1 cellular context compared by ENCODE assay signal in the genomic region with DNA sequence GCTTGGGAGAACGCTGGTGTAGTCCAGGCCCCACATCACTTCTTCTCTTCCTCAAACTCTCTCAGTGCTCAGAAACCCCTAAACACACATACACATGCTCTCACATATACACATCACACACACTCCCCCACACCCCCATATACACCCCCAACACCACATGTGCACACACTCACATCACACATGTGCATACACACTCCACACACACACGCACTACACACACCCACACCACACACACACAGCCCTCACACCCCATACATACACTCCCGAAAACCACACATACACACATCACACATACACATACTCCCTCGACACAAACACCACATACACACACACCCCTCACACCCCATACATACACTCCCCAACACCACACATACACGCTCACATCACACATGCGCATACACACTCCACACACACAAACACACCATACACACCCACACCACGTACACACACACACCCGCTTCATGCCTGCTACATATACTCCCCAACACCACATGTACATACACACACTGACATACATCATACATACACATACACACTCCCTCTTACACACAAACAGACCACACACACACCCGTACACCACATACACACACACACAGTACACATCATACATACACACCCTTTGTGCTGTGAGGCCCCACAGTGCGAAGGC.
TF ChIP-seq lines count a peak whose summit lies in the region.

No MANE protein-coding gene starts in this region.

TF ChIP-seq in HEK293, 187 proteins besides CTCF, POLR2A, EP300 and RAD21 (continued from another document and continues in another):
- TF ChIP-seq, protein P1, sequence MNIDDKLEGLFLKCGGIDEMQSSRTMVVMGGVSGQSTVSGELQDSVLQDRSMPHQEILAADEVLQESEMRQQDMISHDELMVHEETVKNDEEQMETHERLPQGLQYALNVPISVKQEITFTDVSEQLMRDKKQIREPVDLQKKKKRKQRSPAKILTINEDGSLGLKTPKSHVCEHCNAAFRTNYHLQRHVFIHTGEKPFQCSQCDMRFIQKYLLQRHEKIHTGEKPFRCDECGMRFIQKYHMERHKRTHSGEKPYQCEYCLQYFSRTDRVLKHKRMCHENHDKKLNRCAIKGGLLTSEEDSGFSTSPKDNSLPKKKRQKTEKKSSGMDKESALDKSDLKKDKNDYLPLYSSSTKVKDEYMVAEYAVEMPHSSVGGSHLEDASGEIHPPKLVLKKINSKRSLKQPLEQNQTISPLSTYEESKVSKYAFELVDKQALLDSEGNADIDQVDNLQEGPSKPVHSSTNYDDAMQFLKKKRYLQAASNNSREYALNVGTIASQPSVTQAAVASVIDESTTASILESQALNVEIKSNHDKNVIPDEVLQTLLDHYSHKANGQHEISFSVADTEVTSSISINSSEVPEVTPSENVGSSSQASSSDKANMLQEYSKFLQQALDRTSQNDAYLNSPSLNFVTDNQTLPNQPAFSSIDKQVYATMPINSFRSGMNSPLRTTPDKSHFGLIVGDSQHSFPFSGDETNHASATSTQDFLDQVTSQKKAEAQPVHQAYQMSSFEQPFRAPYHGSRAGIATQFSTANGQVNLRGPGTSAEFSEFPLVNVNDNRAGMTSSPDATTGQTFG (tag by site-specific recombination; IDR thresholded peaks at IDR 0.05; ENCODE audit: borderline replicate concordance) = 0 out of 2 replicates have a peak, but pooled peaks have one; percentile 47
- TF ChIP-seq, protein P2, sequence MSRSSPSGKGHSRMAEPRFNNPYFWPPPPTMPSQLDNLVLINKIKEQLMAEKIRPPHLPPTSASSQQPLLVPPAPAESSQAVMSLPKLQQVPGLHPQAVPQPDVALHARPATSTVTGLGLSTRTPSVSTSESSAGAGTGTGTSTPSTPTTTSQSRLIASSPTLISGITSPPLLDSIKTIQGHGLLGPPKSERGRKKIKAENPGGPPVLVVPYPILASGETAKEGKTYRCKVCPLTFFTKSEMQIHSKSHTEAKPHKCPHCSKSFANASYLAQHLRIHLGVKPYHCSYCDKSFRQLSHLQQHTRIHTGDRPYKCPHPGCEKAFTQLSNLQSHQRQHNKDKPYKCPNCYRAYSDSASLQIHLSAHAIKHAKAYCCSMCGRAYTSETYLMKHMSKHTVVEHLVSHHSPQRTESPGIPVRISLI (tag by site-specific recombination; IDR thresholded peaks at IDR 0.05) = no peak
- TF ChIP-seq ZNF214 (tag by site-specific recombination; IDR thresholded peaks at IDR 0.05; ENCODE audit: borderline replicate concordance) = no peak
- TF ChIP-seq ZNF324 (tag by site-specific recombination; IDR thresholded peaks at IDR 0.05) = no peak
- TF ChIP-seq, protein P3, sequence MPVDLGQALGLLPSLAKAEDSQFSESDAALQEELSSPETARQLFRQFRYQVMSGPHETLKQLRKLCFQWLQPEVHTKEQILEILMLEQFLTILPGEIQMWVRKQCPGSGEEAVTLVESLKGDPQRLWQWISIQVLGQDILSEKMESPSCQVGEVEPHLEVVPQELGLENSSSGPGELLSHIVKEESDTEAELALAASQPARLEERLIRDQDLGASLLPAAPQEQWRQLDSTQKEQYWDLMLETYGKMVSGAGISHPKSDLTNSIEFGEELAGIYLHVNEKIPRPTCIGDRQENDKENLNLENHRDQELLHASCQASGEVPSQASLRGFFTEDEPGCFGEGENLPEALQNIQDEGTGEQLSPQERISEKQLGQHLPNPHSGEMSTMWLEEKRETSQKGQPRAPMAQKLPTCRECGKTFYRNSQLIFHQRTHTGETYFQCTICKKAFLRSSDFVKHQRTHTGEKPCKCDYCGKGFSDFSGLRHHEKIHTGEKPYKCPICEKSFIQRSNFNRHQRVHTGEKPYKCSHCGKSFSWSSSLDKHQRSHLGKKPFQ (tag by site-specific recombination; IDR thresholded peaks at IDR 0.05) = no peak; the same call in 1 of the 2 replicates
- TF ChIP-seq ZNF112 (tag by site-specific recombination; IDR thresholded peaks at IDR 0.05) = no peak
- TF ChIP-seq PRDM1 (tag by site-specific recombination; IDR thresholded peaks at IDR 0.05) = no peak
- no peak for TF ChIP-seq BCL11B (tag by site-specific recombination; IDR thresholded peaks at IDR 0.05; ENCODE audit: low read depth)
- TF ChIP-seq ZNF791 (tag by site-specific recombination; IDR thresholded peaks at IDR 0.05) = no peak
- no peak for TF ChIP-seq ZNF529 (tag by site-specific recombination; IDR thresholded peaks at IDR 0.05; ENCODE audit: insufficient replicate concordance)
- no peak for TF ChIP-seq ZBTB8A (tag by site-specific recombination; IDR thresholded peaks at IDR 0.05)
- TF ChIP-seq ZNF423 (tag by site-specific recombination; IDR thresholded peaks at IDR 0.05) = no peak
- TF ChIP-seq ZNF292 (tag by site-specific recombination; IDR thresholded peaks at IDR 0.05; ENCODE audit: borderline replicate concordance, low read depth) = no peak
- no peak for TF ChIP-seq ZFP69B (tag by site-specific recombination; IDR thresholded peaks at IDR 0.05)
- TF ChIP-seq ZNF639 (tag by site-specific recombination; IDR thresholded peaks at IDR 0.05) = no peak
- TF ChIP-seq ZFP37 (tag by site-specific recombination; IDR thresholded peaks at IDR 0.05) = no peak
- TF ChIP-seq ZNF280D (tag by site-specific recombination; IDR thresholded peaks at IDR 0.05) = no peak
- peak; percentile 67 for TF ChIP-seq ZSCAN4 (tag by site-specific recombination; IDR thresholded peaks at IDR 0.05)
- TF ChIP-seq SALL2 (tag by site-specific recombination; IDR thresholded peaks at IDR 0.05; ENCODE audit: borderline replicate concordance) = no peak
- no peak for TF ChIP-seq ZNF274 (IDR thresholded peaks at IDR 0.05; ENCODE audit: low read length)
- no peak for TF ChIP-seq ZNF274 (tag by site-specific recombination; IDR thresholded peaks at IDR 0.05; ENCODE audit: borderline replicate concordance)
- no peak for TF ChIP-seq HOXC10 (CRISPR knock-in tag; IDR thresholded peaks at IDR 0.05)
- no peak for TF ChIP-seq ZNF157 (tag by site-specific recombination; IDR thresholded peaks at IDR 0.05)
- no peak for TF ChIP-seq ZNF23 (tag by site-specific recombination; IDR thresholded peaks at IDR 0.05; ENCODE audit: borderline replicate concordance)
- no peak for TF ChIP-seq ZBTB48 (tag by site-specific recombination; IDR thresholded peaks at IDR 0.05)
- TF ChIP-seq ZFHX2 (tag by site-specific recombination; conservative IDR thresholded peaks at IDR 0.05) = peak; percentile 37; the same call in 1 of the 2 replicates
- TF ChIP-seq ZNF76 (tag by site-specific recombination; IDR thresholded peaks at IDR 0.05; ENCODE audit: borderline replicate concordance, low read depth) = no peak
- TF ChIP-seq MYNN (tag by site-specific recombination; IDR thresholded peaks at IDR 0.05; ENCODE audit: borderline replicate concordance) = no peak
- TF ChIP-seq KLF7 (tag by site-specific recombination; IDR thresholded peaks at IDR 0.05; ENCODE audit: borderline replicate concordance) = no peak
- TF ChIP-seq ZNF488 (tag by site-specific recombination; IDR thresholded peaks at IDR 0.05) = peak; percentile 13; the same call in 1 of the 2 replicates
- TF ChIP-seq ZNF501 (tag by site-specific recombination; IDR thresholded peaks at IDR 0.05) = no peak
- 0 out of 2 replicates have a peak, but pooled peaks have one; percentile 11 for TF ChIP-seq ZNF785 (tag by site-specific recombination; IDR thresholded peaks at IDR 0.05)
- no peak for TF ChIP-seq ZNF114 (tag by site-specific recombination; IDR thresholded peaks at IDR 0.05)
- no peak for TF ChIP-seq YY1 (tag by site-specific recombination; IDR thresholded peaks at IDR 0.05)
- TF ChIP-seq SP2 (tag by site-specific recombination; IDR thresholded peaks at IDR 0.05) = no peak
- TF ChIP-seq ZSCAN16 (tag by site-specific recombination; IDR thresholded peaks at IDR 0.05) = no peak
- TF ChIP-seq ZNF202 (tag by site-specific recombination; IDR thresholded peaks at IDR 0.05; ENCODE audit: borderline replicate concordance) = no peak
- TF ChIP-seq MZF1 (tag by site-specific recombination; IDR thresholded peaks at IDR 0.05; ENCODE audit: borderline replicate concordance) = no peak
- no peak for TF ChIP-seq ZNF175 (tag by site-specific recombination; IDR thresholded peaks at IDR 0.05)
- no peak for TF ChIP-seq AEBP2 (tag by site-specific recombination; IDR thresholded peaks at IDR 0.05; ENCODE audit: borderline replicate concordance)
- TF ChIP-seq, protein P4, sequence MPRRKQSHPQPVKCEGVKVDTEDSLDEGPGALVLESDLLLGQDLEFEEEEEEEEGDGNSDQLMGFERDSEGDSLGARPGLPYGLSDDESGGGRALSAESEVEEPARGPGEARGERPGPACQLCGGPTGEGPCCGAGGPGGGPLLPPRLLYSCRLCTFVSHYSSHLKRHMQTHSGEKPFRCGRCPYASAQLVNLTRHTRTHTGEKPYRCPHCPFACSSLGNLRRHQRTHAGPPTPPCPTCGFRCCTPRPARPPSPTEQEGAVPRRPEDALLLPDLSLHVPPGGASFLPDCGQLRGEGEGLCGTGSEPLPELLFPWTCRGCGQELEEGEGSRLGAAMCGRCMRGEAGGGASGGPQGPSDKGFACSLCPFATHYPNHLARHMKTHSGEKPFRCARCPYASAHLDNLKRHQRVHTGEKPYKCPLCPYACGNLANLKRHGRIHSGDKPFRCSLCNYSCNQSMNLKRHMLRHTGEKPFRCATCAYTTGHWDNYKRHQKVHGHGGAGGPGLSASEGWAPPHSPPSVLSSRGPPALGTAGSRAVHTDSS (tag by site-specific recombination; IDR thresholded peaks at IDR 0.05) = no peak
- TF ChIP-seq ZNF473 (tag by site-specific recombination; IDR thresholded peaks at IDR 0.05) = 0 out of 2 replicates have a peak, but pooled peaks have one; percentile 37
- TF ChIP-seq ZNF747 (tag by site-specific recombination; IDR thresholded peaks at IDR 0.05) = no peak
- no peak for TF ChIP-seq ZNF560 (tag by site-specific recombination; IDR thresholded peaks at IDR 0.05; ENCODE audit: borderline replicate concordance)
- TF ChIP-seq ZNF398 (tag by site-specific recombination; IDR thresholded peaks at IDR 0.05) = 0 out of 2 replicates have a peak, but pooled peaks have one; percentile 7
